8 cellular contexts compared by ENCODE assay signal in genomic region chr22:22884010-22884887, GRCh38.
DNase-seq lines count a peak whose midpoint lies in the region; ATAC-seq lines count a peak whose summit lies in the region.

No MANE protein-coding gene starts in this region.

- peak; percentile 65 for DNase-seq in D341Med (ENCODE audit: low spot score)
- peak; percentile 71 for DNase-seq in NCI-H69 (lab: John Stamatoyannopoulos, UW)
- peak; percentile 60 for DNase-seq in activated CD4-positive, alpha-beta T cell treated with anti-CD3 and anti-CD28 coated beads, Interleukin-2, amount 50 U/mL, for 1 hour
- peak; percentile 66 for DNase-seq in effector CD4-positive, alpha-beta T cell
- DNase-seq in medulla oblongata (ENCODE audit: extremely low spot score): peak; percentile 80
- peak; percentile 20 to 28 for DNase-seq in stimulated activated CD8-positive, alpha-beta memory T cell treated with anti-CD3 and anti-CD28 coated beads, Interleukin-7, amount 100 ng/mL, for 48 hours (ENCODE audit: extremely low read depth in 1 of 2, low read depth in 1 of 2)

- peak; percentile 38 for ATAC-seq in HG02588 (IDR thresholded peaks at IDR 0.05; ENCODE audit: unreplicated experiment)
- ATAC-seq in HG02970 (IDR thresholded peaks at IDR 0.05; ENCODE audit: low FRiP score, unreplicated experiment): no peak

Comparison
In these comparisons a context has a peak if more than half of its experiments do, and no peak if none do; other contexts are left out.
1. DNase-seq: peak in every context shown above with its lines; median percentile 80 in medulla oblongata; 71 in NCI-H69; 66 in effector CD4-positive, alpha-beta T cell; 65 in D341Med; 60 in activated CD4-positive, alpha-beta T cell treated with anti-CD3 and anti-CD28 coated beads, Interleukin-2, amount 50 U/mL, for 1 hour; 24 in stimulated activated CD8-positive, alpha-beta memory T cell treated with anti-CD3 and anti-CD28 coated beads, Interleukin-7, amount 100 ng/mL, for 48 hours.